ENCODE assay signal across 17 cellular contexts in the genomic region with DNA sequence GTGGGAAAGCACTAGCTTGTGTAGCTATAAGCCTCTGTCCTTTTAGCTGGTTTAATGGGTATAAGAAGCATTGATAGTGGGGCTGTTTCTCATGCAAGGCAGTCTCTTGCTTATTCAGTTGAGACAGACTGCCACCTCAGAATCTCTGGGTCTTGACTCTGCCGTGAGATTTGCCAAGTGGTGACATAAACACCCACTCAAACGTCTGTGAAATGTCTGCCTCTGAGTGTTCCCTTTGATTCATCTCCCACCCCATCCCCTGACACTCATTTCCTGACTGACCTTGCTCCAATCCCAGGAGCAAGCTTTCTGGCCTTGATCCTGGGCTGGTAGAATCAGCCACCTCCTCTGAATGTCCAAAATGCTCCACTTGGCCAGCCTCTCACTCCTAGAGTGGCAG.
DNase-seq lines count a peak whose midpoint lies in the region; ATAC-seq and TF ChIP-seq lines count a peak whose summit lies in the region.
"Had no signal": no experiment of that assay in that cellular context is flagged by ENCODE, and none has a peak within 500 bp of the region (broad histone marks: within the 10 kb centered on the region; RNA-seq: fewer than 3 reads in every experiment).

No MANE protein-coding gene starts in this region.

- H3K27ac ChIP-seq in naive thymus-derived CD4-positive, alpha-beta T cell (ENCODE audit: low read depth, low read length) = no peak overlapping the region
- H3K27ac ChIP-seq: BLaER1 treated with 17β-estradiol and CSF1 and Interleukin-3, amounts not matched to agents 10 nM and 100 nM; colonic mucosa; pancreas had no signal

- H3K9me3 Mint-ChIP-seq in naive thymus-derived CD4-positive, alpha-beta T cell = peaks cover 11 to 31% (median 17%) of the 10 kb centered on the region in 11 donors

- H3K27ac Mint-ChIP-seq in naive thymus-derived CD4-positive, alpha-beta T cell = no peak overlapping the region
- H3K27ac Mint-ChIP-seq: activated naive CD4-positive, alpha-beta T cell treated with anti-CD3 and anti-CD28 coated beads, Interleukin-2, amount 50 U/mL, for 24 hours; WTC11 had no signal

- H3K4me3 ChIP-seq in adipocyte (ENCODE audit: low read length) (peak overlapping the region; percentile 66), foreskin fibroblast (ENCODE audit: low read depth in 1 of 2, low read length in 2 of 2) (no peak overlapping the region), skeletal muscle cell (ENCODE audit: low read depth, low read length) (no peak overlapping the region)
- H3K4me3 ChIP-seq in naive thymus-derived CD4-positive, alpha-beta T cell (ENCODE audit: low read length) = no peak overlapping the region
- H3K4me3 ChIP-seq: BLaER1 treated with 17β-estradiol and CSF1 and Interleukin-3, amounts not matched to agents 10 nM and 100 nM; colonic mucosa; esophagus squamous epithelium; pancreas had no signal

- CTCF ChIA-PET in naive thymus-derived CD4-positive, alpha-beta T cell (lab: Charles Lee) = no interaction called here

- H3K36me3 Mint-ChIP-seq in naive thymus-derived CD4-positive, alpha-beta T cell = peaks cover 0 to 10% (median 9%) of the 10 kb centered on the region in 5 donors

- POLR2A ChIA-PET in naive thymus-derived CD4-positive, alpha-beta T cell (lab: Charles Lee) = no interaction called here

- intact Hi-C loops in sciatic nerve (cut with DNase I) = no loop called here
- intact Hi-C loops in naive thymus-derived CD4-positive, alpha-beta T cell (cut with micrococcal nuclease) = no loop called here

- peaks cover 26% of the 10 kb centered on the region for H3K4me1 ChIP-seq in adipocyte (ENCODE audit: control insufficient read depth, insufficient read depth, low read length)
- H3K4me1 ChIP-seq in naive thymus-derived CD4-positive, alpha-beta T cell (ENCODE audit: control insufficient read depth in 2 of 2, insufficient read depth in 2 of 2, low read length in 2 of 2) = no peaks in the 10 kb centered on the region
- H3K4me1 ChIP-seq: colonic mucosa, pancreas had no signal

- peaks cover 29% of the 10 kb centered on the region for H3K9me3 ChIP-seq in adipocyte (ENCODE audit: control insufficient read depth, low read length)
- peaks cover 0 to 9% (median 0%) of the 10 kb centered on the region in 3 experiments for H3K9me3 ChIP-seq in naive thymus-derived CD4-positive, alpha-beta T cell (ENCODE audit: control insufficient read depth in 2 of 3, low read length in 3 of 3)
- H3K9me3 ChIP-seq: colonic mucosa, pancreas had no signal

- no peaks in the 10 kb centered on the region for H3K36me3 ChIP-seq in adipocyte (ENCODE audit: control insufficient read depth, insufficient read depth, low read length, severe bottlenecking)
- no peaks in the 10 kb centered on the region for H3K36me3 ChIP-seq in naive thymus-derived CD4-positive, alpha-beta T cell (ENCODE audit: control insufficient read depth in 2 of 3, insufficient read depth in 3 of 3, low read length in 3 of 3)
- H3K36me3 ChIP-seq: BLaER1 treated with 17β-estradiol and CSF1 and Interleukin-3, amounts not matched to agents 10 nM and 100 nM; colonic mucosa; esophagus squamous epithelium; pancreas had no signal

- TF ChIP-seq CTCF in foreskin fibroblast (IDR thresholded peaks at IDR 0.05; ENCODE audit: low read depth, low read length) = no peak

- peak overlapping the region; percentile 39 for H3K9ac ChIP-seq in adipocyte (ENCODE audit: low read length)
- H3K9ac ChIP-seq: BLaER1 treated with 17β-estradiol and CSF1 and Interleukin-3, amounts not matched to agents 10 nM and 100 nM had no signal

- H3K4me3 Mint-ChIP-seq in naive thymus-derived CD4-positive, alpha-beta T cell = no peak overlapping the region
- H3K4me3 Mint-ChIP-seq: activated naive CD4-positive, alpha-beta T cell treated with anti-CD3 and anti-CD28 coated beads, Interleukin-2, amount 50 U/mL, for 24 hours; WTC11 had no signal

- no peaks in the 10 kb centered on the region for H3K27me3 Mint-ChIP-seq in naive thymus-derived CD4-positive, alpha-beta T cell
- H3K27me3 Mint-ChIP-seq: activated naive CD4-positive, alpha-beta T cell treated with anti-CD3 and anti-CD28 coated beads, Interleukin-2, amount 50 U/mL, for 24 hours had no signal

- peak; percentile 61 for DNase-seq in GM03348 (ENCODE audit: low spot score)
- peak; percentile 49 for DNase-seq in adipocyte (ENCODE audit: low read depth)
- peak; percentile 80 to 84 for DNase-seq in foreskin fibroblast
- DNase-seq in skeletal muscle cell (ENCODE audit: low read depth) = peak; percentile 64
- DNase-seq in NCI-H1417 treated with DMSO at 0.1 percent for 48 hours (lab: John Stamatoyannopoulos, UW) = no peak
- no peak for DNase-seq in sciatic nerve (ENCODE audit: low spot score)
- DNase-seq in activated T-cell treated with anti-CD3 and anti-CD28 coated beads for 4 hours = no peak
- DNase-seq in naive thymus-derived CD4-positive, alpha-beta T cell = no peak
- DNase-seq: activated CD8-positive, alpha-beta memory T cell treated with anti-CD3 and anti-CD28 coated beads, Interleukin-2, amount 50 U/mL, for 4 hours; colonic mucosa; esophagus squamous epithelium; NCI-H226; pancreas; trophoblast cell had no signal

- ATAC-seq in sciatic nerve = no peak
- no peak for ATAC-seq in naive thymus-derived CD4-positive, alpha-beta T cell
- ATAC-seq: pancreas, WTC11 had no signal

- H3K4me1 Mint-ChIP-seq in naive thymus-derived CD4-positive, alpha-beta T cell = peaks cover 0 to 18% (median 11%) of the 10 kb centered on the region in 7 donors

- no peaks in the 10 kb centered on the region for H3K27me3 ChIP-seq in adipocyte (replicated peaks; ENCODE audit: control insufficient read depth, insufficient read depth, low read length)
- peaks cover 0 to 2% of the 10 kb centered on the region in 2 donors for H3K27me3 ChIP-seq in naive thymus-derived CD4-positive, alpha-beta T cell (ENCODE audit: control insufficient read depth in 2 of 2, insufficient read depth in 2 of 2, low read length in 2 of 2)
- H3K27me3 ChIP-seq: BLaER1 treated with 17β-estradiol and CSF1 and Interleukin-3, amounts not matched to agents 10 nM and 100 nM; colonic mucosa; esophagus squamous epithelium; pancreas had no signal

Comparison
In these comparisons a context has a peak if more than half of its experiments do, and no peak if none do; other contexts are left out.
1. DNase-seq: peak in GM03348 (single experiment), adipocyte (single experiment), foreskin fibroblast (2 of 2) and skeletal muscle cell (single experiment); none in NCI-H1417 treated with DMSO at 0.1 percent for 48 hours (single experiment), sciatic nerve (single experiment), activated T-cell treated with anti-CD3 and anti-CD28 coated beads for 4 hours (single experiment) and naive thymus-derived CD4-positive, alpha-beta T cell (0 of 9).